In the genomic region with DNA sequence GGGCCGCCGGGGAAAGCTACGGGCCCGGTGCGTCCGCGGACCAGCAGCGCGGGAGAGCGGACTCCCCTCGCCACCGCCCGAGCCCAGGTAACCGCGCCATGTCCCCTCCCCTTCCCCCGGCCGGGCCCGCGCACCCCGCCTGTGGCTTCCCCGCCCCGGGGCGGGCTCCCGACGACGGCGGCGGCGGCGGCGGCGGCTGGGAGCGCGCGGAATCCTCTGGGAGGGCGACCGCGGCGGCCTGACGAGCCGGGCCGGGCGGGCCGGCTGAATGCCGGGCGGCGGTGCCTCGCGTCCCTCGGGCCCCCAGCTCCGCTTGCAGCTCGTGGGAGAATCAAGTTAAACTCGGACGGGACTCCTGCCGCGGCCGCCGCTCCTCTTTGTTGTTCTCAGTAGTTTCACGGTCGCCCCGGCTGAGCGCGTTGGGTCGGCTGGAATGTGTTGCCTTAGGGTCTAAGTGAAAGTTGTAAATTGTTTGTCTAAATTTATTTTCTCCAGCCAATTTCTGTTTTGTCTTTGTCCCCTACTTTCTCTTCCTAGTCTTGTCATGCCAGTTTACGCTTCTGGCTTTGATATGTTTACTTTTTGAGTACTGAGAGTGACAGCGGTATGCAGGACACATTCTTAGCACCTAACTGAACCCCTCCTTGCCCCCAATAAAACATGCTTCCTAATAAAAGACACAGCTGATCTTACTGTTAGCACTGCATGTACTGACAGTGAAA, we compare ENCODE assay signal across 8 cellular contexts. TPM values are rescaled to one million over a fixed set of nuclear protein-coding genes. Genes with fewer than 3 reads are reported as not detected.
DNase-seq lines count a peak whose midpoint lies in the region; ATAC-seq and TF ChIP-seq lines count a peak whose summit lies in the region.

No MANE protein-coding gene starts in this region.

- H3K9me3 Mint-ChIP-seq in chondrocyte (ENCODE audit: low read depth), result no peaks in the 10 kb centered on the region

- ATAC-seq in HG02610 (IDR thresholded peaks at IDR 0.05; ENCODE audit: unreplicated experiment) (peak; percentile 59), left lobe of liver (peak; percentile 84)

- peak overlapping the region; percentile 94 for H3K27ac Mint-ChIP-seq in chondrocyte (ENCODE audit: unreplicated experiment)

- H3K27me3 Mint-ChIP-seq in chondrocyte (ENCODE audit: low read depth), result no peaks in the 10 kb centered on the region

- peak overlapping the region; percentile 86 for H3K4me3 Mint-ChIP-seq in chondrocyte (ENCODE audit: unreplicated experiment)

- DNase-seq in DMS153 treated with DMSO at 0.1 percent for 48 hours (lab: John Stamatoyannopoulos, UW; ENCODE audit: unreplicated experiment), result peak; percentile 21
- DNase-seq in DMS153 (lab: John Stamatoyannopoulos, UW), result no peak
- DNase-seq in NCI-H128 (lab: John Stamatoyannopoulos, UW; ENCODE audit: unreplicated experiment), result peak; percentile 39
- DNase-seq in activated CD4-positive, CD25-positive, alpha-beta regulatory T cell treated with anti-CD3 and anti-CD28 coated beads, Interleukin-2, amount 50 U/mL, for 72 hours, result peak; percentile 75
- no peak for DNase-seq in chondrocyte (ENCODE audit: low spot score)
- DNase-seq in left lobe of liver (ENCODE audit: low spot score), result peak; percentile 77
- peak; percentile 59 for DNase-seq in stimulated activated CD4-positive, alpha-beta T cell treated with anti-CD3 and anti-CD28 coated beads, Interleukin-1b, Interleukin-23, amount 100 ng/mL, for 48 hours

- peaks cover 4% of the 10 kb centered on the region for H3K36me3 Mint-ChIP-seq in chondrocyte (ENCODE audit: low read depth)

- no peak for TF ChIP-seq CTCF in chondrocyte (IDR thresholded peaks at IDR 0.05)

- H3K4me1 Mint-ChIP-seq in chondrocyte (ENCODE audit: low read depth), result peaks cover 58% of the 10 kb centered on the region

RNA-seq across cellular contexts. Expression of a gene that starts 0.7 kb away (rescaled TPM):
- total RNA-seq in chondrocyte, result 106 to 119 TPM (median 113 TPM) in 3 replicates
- 54.6 TPM for total RNA-seq in left lobe of liver

Comparison
In these comparisons a context has a peak if more than half of its experiments do, and no peak if none do; other contexts are left out.
1. DNase-seq: peak in DMS153 treated with DMSO at 0.1 percent for 48 hours (single experiment), NCI-H128 (single experiment), activated CD4-positive, CD25-positive, alpha-beta regulatory T cell treated with anti-CD3 and anti-CD28 coated beads, Interleukin-2, amount 50 U/mL, for 72 hours (single experiment), left lobe of liver (single experiment) and stimulated activated CD4-positive, alpha-beta T cell treated with anti-CD3 and anti-CD28 coated beads, Interleukin-1b, Interleukin-23, amount 100 ng/mL, for 48 hours (single experiment); none in DMS153 (single experiment) and chondrocyte (single experiment).